ENCODE assay signal across 8 cellular contexts in the genomic region with DNA sequence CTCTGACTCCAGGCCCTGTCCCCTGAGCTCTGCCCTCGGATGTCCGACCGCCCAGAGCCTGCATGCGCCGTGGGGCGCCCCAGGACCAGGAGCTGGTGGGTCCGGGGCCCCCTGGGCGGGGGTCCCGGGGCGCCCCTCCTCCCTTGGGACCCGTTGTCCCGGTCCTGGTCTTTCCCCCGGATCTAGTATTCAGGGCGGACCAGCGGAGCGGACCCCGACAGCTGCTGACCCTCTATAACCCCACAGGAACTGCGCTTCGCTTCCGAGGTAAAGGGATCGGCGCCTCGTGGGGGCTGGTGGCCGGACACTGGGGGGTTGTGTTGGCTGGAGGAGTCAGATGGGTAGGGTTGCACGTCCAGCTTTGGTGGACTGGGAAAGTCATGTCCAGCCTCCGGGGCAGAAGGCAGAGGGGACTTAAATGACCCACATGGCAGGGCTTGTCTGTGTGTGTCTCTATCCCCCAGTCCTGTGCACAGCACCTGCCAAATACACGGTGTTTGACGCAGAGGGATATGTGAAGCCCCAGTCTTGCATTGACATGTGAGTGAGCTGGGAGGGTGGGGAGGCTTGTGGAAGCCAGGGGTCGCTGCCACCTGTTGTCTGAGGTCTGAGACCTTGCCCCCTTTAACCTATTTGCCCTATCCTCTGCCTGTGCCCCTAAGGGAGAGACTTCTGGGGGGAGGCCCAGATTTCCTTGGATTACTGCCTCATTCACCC. TPM values are rescaled to one million over a fixed set of nuclear protein-coding genes. Genes with fewer than 3 reads are reported as not detected.
A peak's percentile ranks its signal among the peaks of the same experiment; 100 is the strongest.
DNase-seq lines count a peak whose midpoint lies in the region; ATAC-seq, FAIRE-seq and TF ChIP-seq lines count a peak whose summit lies in the region.

No MANE protein-coding gene starts in this region.

- H3K36me3 Mint-ChIP-seq in memory B cell, result no peaks in the 10 kb centered on the region

- H3K27me3 Mint-ChIP-seq in memory B cell, result no peaks in the 10 kb centered on the region

- TF ChIP-seq CTCF in mammary epithelial cell (conservative IDR thresholded peaks at IDR 0.05 in 1 of 2, IDR thresholded peaks at IDR 0.05 in 1 of 2; ENCODE audit: extremely low read depth in 1 of 2, insufficient read depth in 1 of 2, low read depth in 1 of 2, low read length in 2 of 2), result no peak

- dilution Hi-C loops in mammary epithelial cell (cut with HindIII; ENCODE audit: low sequenced_read_pairs), result loop anchor here (10.0 kb wide), 1 partner anchor 178 kb away; the partner anchor contains the start of gene PPP1R35

- FAIRE-seq in urothelium cell line (lab: Jason Lieb, UNC), result peak; percentile 5

- peak overlapping the region; percentile 97 for H3K4me3 Mint-ChIP-seq in memory B cell

- intact Hi-C loops in mammary epithelial cell (cut with micrococcal nuclease), result loop anchor here (1.0 to 5.0 kb wide), 2 partner anchors 27 to 59 kb away; partner anchors contain the start of genes FBXO24, GNB2 and LRCH4

- no peaks in the 10 kb centered on the region for H3K9me3 ChIP-seq in mammary epithelial cell (replicated peaks; ENCODE audit: insufficient read depth, low read length)

- no peaks in the 10 kb centered on the region for H3K9me3 Mint-ChIP-seq in memory B cell

- peaks cover 3% of the 10 kb centered on the region for H3K4me1 Mint-ChIP-seq in memory B cell

- H3K4me1 ChIP-seq in mammary epithelial cell (ENCODE audit: insufficient read depth, low read length), result peaks cover 6% of the 10 kb centered on the region

- H3K9ac ChIP-seq in mammary epithelial cell (ENCODE audit: insufficient read depth, low read length), result no peak overlapping the region

- H4K20me1 ChIP-seq in mammary epithelial cell (ENCODE audit: insufficient read depth, low read length), result no peaks in the 10 kb centered on the region

- ATAC-seq in memory B cell (ENCODE audit: low read depth), result no peak

- CTCF ChIA-PET in mammary epithelial cell (lab: Charles Lee; ENCODE audit: low non-redundant PET), result interaction anchor here (0.6 to 0.7 kb wide), 2 partner anchors 20 to 78 kb away, joined by 4 read pairs; no protein-coding TSS in a partner anchor

- peak overlapping the region; percentile 86 for H3K27ac ChIP-seq in mammary epithelial cell (ENCODE audit: insufficient read depth, low read depth, low read length)

- WGBS in mammary epithelial cell (ENCODE audit: low coverage, missing lambda C conversion rate), result 6% methylated on average over 25 of the region's 29 CpGs

- BruUV-seq in mammary epithelial cell (replicated peaks; lab: Mats Ljungman, UMichigan), result no TSS peak

- no peaks in the 10 kb centered on the region for H3K27me3 ChIP-seq in mammary epithelial cell (ENCODE audit: insufficient read depth, low read length)

- H3K4me2 ChIP-seq in mammary epithelial cell (ENCODE audit: insufficient read depth, low read depth, low read length), result peak overlapping the region; percentile 96

- H3K36me3 ChIP-seq in mammary epithelial cell (ENCODE audit: insufficient read depth, low read length), result no peaks in the 10 kb centered on the region

- no peaks in the 10 kb centered on the region for H3K79me2 ChIP-seq in mammary epithelial cell (ENCODE audit: insufficient read depth, low read length)

- H3K27ac Mint-ChIP-seq in memory B cell, result peak overlapping the region; percentile 98

- DNase-seq in NCI-H1092 treated with DMSO at 0.1 percent for 48 hours (lab: John Stamatoyannopoulos, UW) (peak; percentile 23), NCI-H1092 (lab: John Stamatoyannopoulos, UW) (no peak), NAMALWA (ENCODE audit: low spot score) (peak; percentile 72), mammary epithelial cell (no peak), memory B cell (ENCODE audit: low spot score in 2 of 2) (no peak), urothelium cell line (ENCODE audit: low spot score) (peak; percentile 34), DMS114 treated with DMSO at 0.1 percent for 48 hours (lab: John Stamatoyannopoulos, UW; ENCODE audit: unreplicated experiment) (no peak), dedifferentiated amniotic fluid mesenchymal stem cell (ENCODE audit: extremely low spot score) (no peak)

- in situ Hi-C loops in mammary epithelial cell (cut with MboI; ENCODE audit: low sequenced_read_pairs in 2 of 2), result no loop called here

- peak overlapping the region; percentile 96 for H2AFZ ChIP-seq in mammary epithelial cell (ENCODE audit: low read depth, low read length)

- H3K4me3 ChIP-seq in mammary epithelial cell (replicated peaks in 1 of 3; ENCODE audit: insufficient read depth in 1 of 3, low read depth in 2 of 3, low read length in 3 of 3), result peak overlapping the region; percentile 67 to 84 (median 70)

RNA-seq across cellular contexts. Expression of gene MOSPD3, which starts 0.5 kb away (rescaled TPM):
- total RNA-seq in mammary epithelial cell, result 10 to 100 TPM in 1 of 2 donors, 1 to 10 TPM in 1; 6.8 to 16.3 TPM
- polyA plus RNA-seq in mammary epithelial cell, result 15.7 TPM
- 11.3 TPM for polyA minus RNA-seq in mammary epithelial cell

RNA-seq across cellular contexts. Expression of gene PCOLCE, which starts 10.7 kb away (rescaled TPM):
- 1 to 10 TPM in 1 of 2 donors, under 1 TPM in 1; 0.67 to 6.9 TPM for total RNA-seq in mammary epithelial cell
- polyA plus RNA-seq in mammary epithelial cell, result 0.86 TPM
- not detected for polyA minus RNA-seq in mammary epithelial cell

RNA-seq across cellular contexts. Expression of gene FBXO24, which starts 26.8 kb away (rescaled TPM):
- total RNA-seq in mammary epithelial cell, result under 1 TPM; 0.17 to 0.45 TPM
- polyA plus RNA-seq in mammary epithelial cell, result 0.44 TPM
- polyA minus RNA-seq in mammary epithelial cell, result not detected

RNA-seq across cellular contexts. Expression of gene LRCH4, which starts 27.0 kb away (rescaled TPM):
- total RNA-seq in mammary epithelial cell, result 10 to 100 TPM in 1 of 2 donors, 1 to 10 TPM in 1; 7.8 to 29.1 TPM
- polyA plus RNA-seq in mammary epithelial cell, result 8.1 TPM
- polyA minus RNA-seq in mammary epithelial cell, result 6.0 TPM

RNA-seq across cellular contexts. Expression of gene TFR2, which starts 28.5 kb away (rescaled TPM):
- under 1 TPM; 0.14 to 0.17 TPM for total RNA-seq in mammary epithelial cell
- 0.23 TPM for polyA plus RNA-seq in mammary epithelial cell
- not detected for polyA minus RNA-seq in mammary epithelial cell

Comparison
In these comparisons a context has a peak if more than half of its experiments do, and no peak if none do; other contexts are left out.
1. DNase-seq: peak in NCI-H1092 treated with DMSO at 0.1 percent for 48 hours (single experiment), NAMALWA (single experiment) and urothelium cell line (single experiment); none in NCI-H1092 (single experiment), mammary epithelial cell (single experiment), memory B cell (0 of 2), DMS114 treated with DMSO at 0.1 percent for 48 hours (single experiment) and dedifferentiated amniotic fluid mesenchymal stem cell (single experiment).